Comparison of ENCODE assay signal across 12 cellular contexts in the genomic region with DNA sequence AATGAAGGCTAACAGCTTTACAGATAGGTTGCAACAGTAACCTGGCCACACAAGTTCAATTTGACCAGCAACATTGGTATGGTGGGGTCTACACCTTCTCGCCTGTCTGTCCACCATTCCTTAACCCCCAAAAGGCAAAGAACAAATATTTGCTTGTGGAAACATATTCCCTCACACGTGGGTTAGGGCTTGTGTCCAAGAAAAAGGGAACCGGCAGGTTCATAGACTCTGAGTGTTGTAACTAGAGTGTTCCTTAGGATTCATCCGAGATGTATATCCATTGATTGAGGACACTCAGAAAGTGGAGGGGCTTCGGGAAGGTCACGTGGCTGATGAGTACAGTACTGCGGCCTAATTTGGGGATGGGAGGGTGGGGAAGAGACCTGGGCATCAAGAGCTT. TPM values are rescaled to one million over a fixed set of nuclear protein-coding genes. Genes with fewer than 3 reads are reported as not detected.
DNase-seq lines count a peak whose midpoint lies in the region; FAIRE-seq and TF ChIP-seq lines count a peak whose summit lies in the region.
"Had no signal": no experiment of that assay in that cellular context is flagged by ENCODE, and none has a peak within 500 bp of the region (broad histone marks: within the 10 kb centered on the region; RNA-seq: fewer than 3 reads in every experiment).

No MANE protein-coding gene starts in this region.

- H3K27ac ChIP-seq in mesodermal cell (ENCODE audit: low read depth, low read length, severe bottlenecking) (peak overlapping the region; percentile 99), small intestine (ENCODE audit: low read depth in 1 of 2, low read length in 1 of 2) (peak overlapping the region in 1 of 2 donors; percentile 85)

- H3K4me3 ChIP-seq in mesodermal cell (ENCODE audit: extremely low read depth, insufficient read depth, low read length, poor library complexity, severe bottlenecking), result peak overlapping the region; percentile 44
- peak overlapping the region in 1 of 2 donors; percentile 5 for H3K4me3 ChIP-seq in small intestine (ENCODE audit: low read depth in 1 of 2, low read length in 2 of 2)

- H3K27ac Mint-ChIP-seq in activated naive CD4-positive, alpha-beta T cell treated with anti-CD3 and anti-CD28 coated beads, Interleukin-2, amount 50 U/mL, for 24 hours, result no peak overlapping the region
- H3K27ac Mint-ChIP-seq in brain (peak overlapping the region in 4 of 5 experiments; percentile 25 to 99 (median 95)), type B pancreatic cell (peak overlapping the region; percentile 98)

- peaks cover 4% of the 10 kb centered on the region for H3K27me3 Mint-ChIP-seq in activated naive CD4-positive, alpha-beta T cell treated with anti-CD3 and anti-CD28 coated beads, Interleukin-2, amount 50 U/mL, for 24 hours
- H3K27me3 Mint-ChIP-seq in brain (peaks cover 8% of the 10 kb centered on the region), type B pancreatic cell (no peaks in the 10 kb centered on the region)

- no peak for DNase-seq in activated naive CD4-positive, alpha-beta T cell treated with anti-CD3 and anti-CD28 coated beads, Interleukin-2, amount 50 U/mL, for 16 hours
- DNase-seq in type B pancreatic cell (ENCODE audit: extremely low spot score, unreplicated experiment) (no peak), GM19240 (ENCODE audit: insufficient read length, low spot score) (no peak), NCI-H2081 treated with DMSO at 0.1 percent for 48 hours (lab: John Stamatoyannopoulos, UW) (no peak), small intestine (no peak)
- DNase-seq: COR-L47, NCI-H2171 treated with DMSO at 0.1 percent for 48 hours had no signal

- H3K4me1 Mint-ChIP-seq in activated naive CD4-positive, alpha-beta T cell treated with anti-CD3 and anti-CD28 coated beads, Interleukin-2, amount 50 U/mL, for 24 hours, result peaks cover 5% of the 10 kb centered on the region
- peaks cover 60% of the 10 kb centered on the region for H3K4me1 Mint-ChIP-seq in brain
- H3K4me1 Mint-ChIP-seq in type B pancreatic cell (ENCODE audit: unreplicated experiment), result peaks cover 37% of the 10 kb centered on the region

- peaks cover 2% of the 10 kb centered on the region for H3K36me3 Mint-ChIP-seq in activated naive CD4-positive, alpha-beta T cell treated with anti-CD3 and anti-CD28 coated beads, Interleukin-2, amount 50 U/mL, for 24 hours
- H3K36me3 Mint-ChIP-seq in brain (no peaks in the 10 kb centered on the region), type B pancreatic cell (no peaks in the 10 kb centered on the region)

- TF ChIP-seq CTCF in brain (conservative IDR thresholded peaks at IDR 0.05) (no peak), type B pancreatic cell (conservative IDR thresholded peaks at IDR 0.05) (no peak)

- no peaks in the 10 kb centered on the region for H3K27me3 ChIP-seq in small intestine (ENCODE audit: control insufficient read depth in 2 of 2, insufficient read depth in 2 of 2, low read length in 2 of 2)

- H3K36me3 ChIP-seq in mesodermal cell (ENCODE audit: control insufficient read depth, insufficient read depth, low read length), result no peaks in the 10 kb centered on the region
- H3K36me3 ChIP-seq in small intestine (ENCODE audit: control insufficient read depth in 2 of 2, insufficient read depth in 2 of 2, low read length in 2 of 2), result no peaks in the 10 kb centered on the region

- no peaks in the 10 kb centered on the region for H3K9me3 ChIP-seq in mesodermal cell (ENCODE audit: control insufficient read depth, low read length)
- no peaks in the 10 kb centered on the region for H3K9me3 ChIP-seq in small intestine (ENCODE audit: control insufficient read depth, low read depth)
- H3K9me3 ChIP-seq: mucosa of descending colon had no signal

- FAIRE-seq in small intestine (lab: Jason Lieb, UNC), result no peak

- no peaks in the 10 kb centered on the region for H3K9me3 Mint-ChIP-seq in activated naive CD4-positive, alpha-beta T cell treated with anti-CD3 and anti-CD28 coated beads, Interleukin-2, amount 50 U/mL, for 24 hours
- peaks cover 0 to 8% (median 4%) of the 10 kb centered on the region in 5 experiments for H3K9me3 Mint-ChIP-seq in brain
- H3K9me3 Mint-ChIP-seq in type B pancreatic cell, result peaks cover 4% of the 10 kb centered on the region

- 84 to 91% methylated on average over 3 to 6 of the region's 7 CpGs for WGBS in mesodermal cell (ENCODE audit: insufficient coverage in 2 of 2), 2 experiments
- 28 to 70% (median 40%) methylated on average over 7 of the region's 7 CpGs for WGBS in small intestine, 3 donors

- H3K4me1 ChIP-seq in mesodermal cell (ENCODE audit: control insufficient read depth, insufficient read depth, low read length, poor library complexity, severe bottlenecking) (peaks cover 38% of the 10 kb centered on the region), small intestine (ENCODE audit: control insufficient read depth in 2 of 2, insufficient read depth in 1 of 2, low read depth in 1 of 2, low read length in 1 of 2) (peaks cover 0 to 17% of the 10 kb centered on the region in 2 donors)

- H3K4me3 Mint-ChIP-seq in activated naive CD4-positive, alpha-beta T cell treated with anti-CD3 and anti-CD28 coated beads, Interleukin-2, amount 50 U/mL, for 24 hours, result peak overlapping the region; percentile 61
- H3K4me3 Mint-ChIP-seq in brain (peak overlapping the region in 4 of 5 experiments; percentile 58 to 89 (median 83)), type B pancreatic cell (peak overlapping the region; percentile 87)

RNA-seq across cellular contexts. Expression of a gene that starts 54.1 kb away (rescaled TPM):
- not detected for polyA plus RNA-seq in brain (ENCODE audit: insufficient read depth, low read depth, low replicate concordance)
- polyA plus RNA-seq in mesodermal cell (2013, experiment 1 of 2), result not detected
- polyA plus RNA-seq in mesodermal cell (2013, experiment 2 of 2), result not detected
- not detected in 2 replicates for total RNA-seq in type B pancreatic cell (ENCODE audit: low replicate concordance)
- polyA plus RNA-seq in small intestine, result not detected
- total RNA-seq: mucosa of descending colon, urinary bladder had no signal
- polyA plus RNA-seq: urinary bladder had no signal
